ENCODE assay signal across 22 cellular contexts in genomic region chr4:42646013-42646784, GRCh38. TPM values are rescaled to one million over a fixed set of nuclear protein-coding genes. Genes with fewer than 3 reads are reported as not detected.
A peak's percentile ranks its signal among the peaks of the same experiment; 100 is the strongest.
DNase-seq lines count a peak whose midpoint lies in the region; ATAC-seq, FAIRE-seq and TF ChIP-seq lines count a peak whose summit lies in the region.
"Had no signal": no experiment of that assay in that cellular context is flagged by ENCODE, and none has a peak within 500 bp of the region (broad histone marks: within the 10 kb centered on the region; RNA-seq: fewer than 3 reads in every experiment).

No MANE protein-coding gene starts in this region.

- H3K9me3 ChIP-seq in DOHH2 (ENCODE audit: control insufficient read depth, insufficient read depth, low read length) (0 out of 2 replicates have a peak, but pooled peaks cover 6% of the 10 kb centered on the region), PC-9 (ENCODE audit: insufficient read depth, low read depth) (no peaks in the 10 kb centered on the region)
- H3K9me3 ChIP-seq: transverse colon had no signal

- POLR2A ChIA-PET in HEK293T (lab: Yijun Ruan, JAX): interaction anchor here (1.1 kb wide), 1 partner anchor 11 kb away, joined by 3 read pairs; the partner anchor contains the start of gene ATP8A1
- POLR2A ChIA-PET in PC-9 (lab: Charles Lee; ENCODE audit: unreplicated experiment): no interaction called here

- H3F3A ChIP-seq in DOHH2 (ENCODE audit: control insufficient read depth, insufficient read depth) (peaks cover 12% of the 10 kb centered on the region), PC-9 (ENCODE audit: insufficient read depth, low read depth) (no peaks in the 10 kb centered on the region)

- peaks cover 26% of the 10 kb centered on the region for H3K36me3 ChIP-seq in DOHH2 (ENCODE audit: control insufficient read depth, low read length)
- no peaks in the 10 kb centered on the region for H3K36me3 ChIP-seq in PC-9 (ENCODE audit: low read depth)
- H3K36me3 ChIP-seq: transverse colon had no signal

- H3K4me3 ChIP-seq in DOHH2 (ENCODE audit: low read length): peak overlapping the region; percentile 73
- no peak overlapping the region for H3K4me3 ChIP-seq in PC-9
- H3K4me3 ChIP-seq: smooth muscle cell, transverse colon had no signal

- DNase-seq in GM19239 (ENCODE audit: insufficient read length, low spot score) (no peak), pons (ENCODE audit: low spot score) (peak; percentile 83), HEK293T (ENCODE audit: extremely low spot score) (no peak), PC-9 (no peak)
- DNase-seq in effector memory CD8-positive, alpha-beta T cell: no peak
- no peak for DNase-seq in stimulated activated CD4-positive, alpha-beta T cell treated with anti-CD3 and anti-CD28 coated beads, Interleukin-15, amount 100 ng/mL, for 24 hours
- DNase-seq: activated naive CD4-positive, alpha-beta T cell treated with anti-CD3 and anti-CD28 coated beads, Interleukin-2, amount 50 U/mL, for 16 hours; activated T-cell treated with anti-CD3 and anti-CD28 coated beads, Interleukin-2, amount 50 U/mL, for 1 hour; kidney; mesenchymal stem cell; NCI-H1092 treated with DMSO at 0.1 percent for 48 hours; NCI-H2081 treated with DMSO at 0.1 percent for 48 hours; stimulated activated CD8-positive, alpha-beta memory T cell treated with anti-CD3 and anti-CD28 coated beads, Interleukin-4, amount 100 ng/mL, for 48 hours; T-helper 1 cell; transverse colon had no signal

- FAIRE-seq in GM19239 (lab: Jason Lieb, UNC): peak; percentile 80
- FAIRE-seq: endometrium, kidney had no signal

- H3K9me2 ChIP-seq in DOHH2 (replicated peaks; ENCODE audit: control insufficient read depth, low read length) (no peaks in the 10 kb centered on the region), PC-9 (ENCODE audit: insufficient read depth) (no peaks in the 10 kb centered on the region)

- no peaks in the 10 kb centered on the region for H3K27me3 ChIP-seq in DOHH2 (ENCODE audit: control insufficient read depth, low read length)
- 0 out of 2 replicates have a peak, but pooled peaks cover 7% of the 10 kb centered on the region for H3K27me3 ChIP-seq in PC-9 (ENCODE audit: insufficient read depth, low read depth)
- H3K27me3 ChIP-seq: transverse colon had no signal

- H3K27ac ChIP-seq in DOHH2 (ENCODE audit: low read depth, low read length) (peak overlapping the region; percentile 97), PC-9 (no peak overlapping the region)
- H3K27ac ChIP-seq: KMS-11, transverse colon had no signal

- ATAC-seq in effector memory CD8-positive, alpha-beta T cell (replicated peaks): no peak
- ATAC-seq in HG02610 (IDR thresholded peaks at IDR 0.05; ENCODE audit: unreplicated experiment): no peak

- H3K4me3 Mint-ChIP-seq in effector memory CD8-positive, alpha-beta T cell: peak overlapping the region; percentile 67 to 72
- H3K4me3 Mint-ChIP-seq: nephron had no signal

- H3K36me3 Mint-ChIP-seq in effector memory CD8-positive, alpha-beta T cell (ENCODE audit: insufficient read depth): no peaks in the 10 kb centered on the region

- H4K20me1 ChIP-seq in DOHH2 (ENCODE audit: control insufficient read depth, insufficient read depth, low read depth, low read length): no peaks in the 10 kb centered on the region
- H4K20me1 ChIP-seq in PC-9 (ENCODE audit: insufficient read depth): no peaks in the 10 kb centered on the region

- peak overlapping the region; percentile 85 for H3K4me2 ChIP-seq in DOHH2 (ENCODE audit: low read length)
- no peak overlapping the region for H3K4me2 ChIP-seq in PC-9
- H3K4me2 ChIP-seq: KMS-11, smooth muscle cell had no signal

- H3K27ac Mint-ChIP-seq in effector memory CD8-positive, alpha-beta T cell: peak overlapping the region; percentile 87 to 90
- H3K27ac Mint-ChIP-seq: nephron, progenitor cell of endocrine pancreas had no signal

- peaks cover 99% of the 10 kb centered on the region for H3K79me2 ChIP-seq in DOHH2 (ENCODE audit: control insufficient read depth, low read length)
- H3K79me2 ChIP-seq in PC-9 (ENCODE audit: low read depth): no peaks in the 10 kb centered on the region

- H3K9me3 Mint-ChIP-seq in effector memory CD8-positive, alpha-beta T cell: no peaks in the 10 kb centered on the region
- H3K9me3 Mint-ChIP-seq: nephron had no signal

- H2AFZ ChIP-seq in PC-9: no peak overlapping the region

- H3K27me3 Mint-ChIP-seq in effector memory CD8-positive, alpha-beta T cell: no peaks in the 10 kb centered on the region
- H3K27me3 Mint-ChIP-seq: progenitor cell of endocrine pancreas had no signal

- peaks cover 40 to 81% of the 10 kb centered on the region in 2 donors for H3K4me1 Mint-ChIP-seq in effector memory CD8-positive, alpha-beta T cell (ENCODE audit: low read depth in 2 of 2)
- H3K4me1 Mint-ChIP-seq: nephron had no signal

- CTCF ChIA-PET in HEK293T (lab: Yijun Ruan, JAX): no interaction called here
- CTCF ChIA-PET in PC-9 (lab: Charles Lee): no interaction called here

- H3K4me1 ChIP-seq in DOHH2 (ENCODE audit: control insufficient read depth, low read length): peaks cover 86% of the 10 kb centered on the region
- H3K4me1 ChIP-seq in PC-9 (replicated peaks; ENCODE audit: insufficient read depth): no peaks in the 10 kb centered on the region

- BruUV-seq in PC-9 (replicated peaks; lab: Mats Ljungman, UMichigan): no TSS peak

- TF ChIP-seq CTCF in DOHH2 (IDR thresholded peaks at IDR 0.05; ENCODE audit: low read depth, low read length, poor library complexity, severe bottlenecking) (no peak), PC-9 (conservative IDR thresholded peaks at IDR 0.05) (no peak)

- intact Hi-C loops in PC-9 (cut with micrococcal nuclease; ENCODE audit: unreplicated experiment): no loop called here

TF ChIP-seq in HEK293T, 16 proteins besides CTCF, POLR2A, EP300 and RAD21:
- no peak for TF ChIP-seq FOXK2 (IDR thresholded peaks at IDR 0.05)
- TF ChIP-seq L3MBTL2 (conservative IDR thresholded peaks at IDR 0.05): no peak
- no peak for TF ChIP-seq CTBP1 (IDR thresholded peaks at IDR 0.05; ENCODE audit: borderline replicate concordance)
- TF ChIP-seq ELF4 (IDR thresholded peaks at IDR 0.05): no peak
- no peak for TF ChIP-seq SP1 (IDR thresholded peaks at IDR 0.05)
- no peak for TF ChIP-seq TARDBP (IDR thresholded peaks at IDR 0.05)
- no peak for TF ChIP-seq FOXM1 (IDR thresholded peaks at IDR 0.05; ENCODE audit: borderline replicate concordance)
- TF ChIP-seq BHLHE40 (IDR thresholded peaks at IDR 0.05; ENCODE audit: borderline replicate concordance): no peak
- no peak for TF ChIP-seq NFRKB (IDR thresholded peaks at IDR 0.05)
- TF ChIP-seq LEF1 (IDR thresholded peaks at IDR 0.05; ENCODE audit: borderline replicate concordance): no peak
- no peak for TF ChIP-seq SUZ12 (IDR thresholded peaks at IDR 0.05)
- TF ChIP-seq FOXA1 (IDR thresholded peaks at IDR 0.05): no peak
- no peak for TF ChIP-seq ZNF384 (IDR thresholded peaks at IDR 0.05)
- no peak for TF ChIP-seq ARNT (IDR thresholded peaks at IDR 0.05)
- TF ChIP-seq PKNOX1 (IDR thresholded peaks at IDR 0.05): no peak
- TF ChIP-seq HDGF (IDR thresholded peaks at IDR 0.05; ENCODE audit: borderline replicate concordance): no peak

RNA-seq across cellular contexts. Expression of gene ATP8A1, which starts 10.7 kb away (rescaled TPM):
- total RNA-seq in PC-9 (2021): not detected in 2 replicates
